24 cellular contexts compared by ENCODE assay signal in genomic region chr15:39799552-39800011, GRCh38. TPM values are rescaled to one million over a fixed set of nuclear protein-coding genes. Genes with fewer than 3 reads are reported as not detected.
DNase-seq lines count a peak whose midpoint lies in the region; ATAC-seq, FAIRE-seq and TF ChIP-seq lines count a peak whose summit lies in the region.
"Had no signal": no experiment of that assay in that cellular context is flagged by ENCODE, and none has a peak within 500 bp of the region (broad histone marks: within the 10 kb centered on the region; RNA-seq: fewer than 3 reads in every experiment).

No MANE protein-coding gene starts in this region.

- POLR2A ChIA-PET in A673 (lab: Charles Lee; ENCODE audit: low non-redundant PET) = no interaction called here

- CTCF ChIA-PET in A673 (lab: Charles Lee) = no interaction called here

- no peaks in the 10 kb centered on the region for H3K4me1 ChIP-seq in upper lobe of left lung
- no peaks in the 10 kb centered on the region for H3K4me1 ChIP-seq in A673 (ENCODE audit: insufficient read depth, low read length, poor library complexity, severe bottlenecking)

- peaks cover 19% of the 10 kb centered on the region for H3K4me1 Mint-ChIP-seq in dendritic cell treated with granulocyte-macrophage colony-stimulating factor and Interleukin-4, amounts not matched to agents 40 ng/mL and 50 ng/mL, for 4 days (ENCODE audit: low read depth)
- H3K4me1 Mint-ChIP-seq: activated naive CD8-positive, alpha-beta T cell treated with anti-CD3 and anti-CD28 coated beads, Interleukin-2, amount 50 U/mL, for 24 hours; T-cell had no signal

- TF ChIP-seq EP300 in upper lobe of left lung (IDR thresholded peaks at IDR 0.05) = no peak

- no peaks in the 10 kb centered on the region for H3K36me3 ChIP-seq in upper lobe of left lung
- no peaks in the 10 kb centered on the region for H3K36me3 ChIP-seq in A673 (ENCODE audit: insufficient read depth, low read length, poor library complexity, severe bottlenecking)

- intact Hi-C loops in dendritic cell treated with granulocyte-macrophage colony-stimulating factor and Interleukin-4, amounts not matched to agents 40 ng/mL and 50 ng/mL, for 4 days (cut with micrococcal nuclease) = no loop called here
- intact Hi-C loops in left colon (cut with DNase I, micrococcal nuclease) = loop anchor here in 1 of 2 donors (10.0 kb wide), 1 partner anchor 85 kb away; no protein-coding TSS in a partner anchor
- intact Hi-C loops in A673 (cut with micrococcal nuclease; ENCODE audit: unreplicated experiment) = no loop called here

- TF ChIP-seq POLR2A in NB4 (IDR thresholded peaks at IDR 0.05; ENCODE audit: extremely low read depth, insufficient read length) = no peak
- no peak for TF ChIP-seq POLR2A in upper lobe of left lung (IDR thresholded peaks at IDR 0.05)
- TF ChIP-seq POLR2A in GM12891 (IDR thresholded peaks at IDR 0.05; ENCODE audit: low read depth, low read length) = no peak

- FAIRE-seq in GM12891 (lab: Jason Lieb, UNC) = no peak
- FAIRE-seq: A204.1, TTC549 had no signal

- H3K4me3 ChIP-seq in NB4 (ENCODE audit: low read depth, low read length) (no peak overlapping the region), upper lobe of left lung (no peak overlapping the region), A673 (ENCODE audit: low read depth, low read length, poor library complexity, severe bottlenecking) (no peak overlapping the region)
- H3K4me3 ChIP-seq: lung had no signal

- TF ChIP-seq CTCF in NB4 (IDR thresholded peaks at IDR 0.05; ENCODE audit: low read depth, low read length) (no peak), upper lobe of left lung (IDR thresholded peaks at IDR 0.05) (no peak), A673 (conservative IDR thresholded peaks at IDR 0.05; ENCODE audit: low read depth, low read length) (no peak)

- peaks cover 2% of the 10 kb centered on the region for H3K27me3 Mint-ChIP-seq in dendritic cell treated with granulocyte-macrophage colony-stimulating factor and Interleukin-4, amounts not matched to agents 40 ng/mL and 50 ng/mL, for 4 days
- H3K27me3 Mint-ChIP-seq: type B pancreatic cell had no signal

- H3K27me3 ChIP-seq in upper lobe of left lung = no peaks in the 10 kb centered on the region
- H3K27me3 ChIP-seq in A673 (replicated peaks; ENCODE audit: insufficient read depth, low read depth, low read length, poor library complexity) = no peaks in the 10 kb centered on the region

- peak overlapping the region; percentile 61 for H3K27ac Mint-ChIP-seq in dendritic cell treated with granulocyte-macrophage colony-stimulating factor and Interleukin-4, amounts not matched to agents 40 ng/mL and 50 ng/mL, for 4 days
- H3K27ac Mint-ChIP-seq: activated naive CD8-positive, alpha-beta T cell treated with anti-CD3 and anti-CD28 coated beads, Interleukin-2, amount 50 U/mL, for 24 hours; T-cell; type B pancreatic cell had no signal

- BruUV-seq in A673 (replicated peaks; lab: Mats Ljungman, UMichigan) = no TSS peak

- no peaks in the 10 kb centered on the region for H3K36me3 Mint-ChIP-seq in dendritic cell treated with granulocyte-macrophage colony-stimulating factor and Interleukin-4, amounts not matched to agents 40 ng/mL and 50 ng/mL, for 4 days (ENCODE audit: low read depth)
- H3K36me3 Mint-ChIP-seq: T-cell, type B pancreatic cell had no signal

- H3K9me3 Mint-ChIP-seq in dendritic cell treated with granulocyte-macrophage colony-stimulating factor and Interleukin-4, amounts not matched to agents 40 ng/mL and 50 ng/mL, for 4 days = no peaks in the 10 kb centered on the region
- H3K9me3 Mint-ChIP-seq: activated naive CD8-positive, alpha-beta T cell treated with anti-CD3 and anti-CD28 coated beads, Interleukin-2, amount 50 U/mL, for 24 hours; neural crest cell; T-cell; type B pancreatic cell had no signal

- no peaks in the 10 kb centered on the region for H3K9me3 ChIP-seq in upper lobe of left lung
- no peaks in the 10 kb centered on the region for H3K9me3 ChIP-seq in A673 (ENCODE audit: low read depth, low read length, poor library complexity, severe bottlenecking)
- H3K9me3 ChIP-seq: Caco-2 had no signal

- WGBS in upper lobe of left lung, 2 donors = 61 to 67% methylated on average over 6 of the region's 6 CpGs

- no peak overlapping the region for H3K4me3 Mint-ChIP-seq in dendritic cell treated with granulocyte-macrophage colony-stimulating factor and Interleukin-4, amounts not matched to agents 40 ng/mL and 50 ng/mL, for 4 days
- H3K4me3 Mint-ChIP-seq: activated naive CD8-positive, alpha-beta T cell treated with anti-CD3 and anti-CD28 coated beads, Interleukin-2, amount 50 U/mL, for 24 hours; neural crest cell; T-cell; type B pancreatic cell had no signal

- no peak overlapping the region for H3K27ac ChIP-seq in upper lobe of left lung
- H3K27ac ChIP-seq in A673 (ENCODE audit: low read depth, low read length, poor library complexity, severe bottlenecking) = no peak overlapping the region

- DNase-seq in SIG-M5 treated with dmso at 0.1 percent for 504 hours (lab: John Stamatoyannopoulos, UW; ENCODE audit: unreplicated experiment) (peak; percentile 51), SIG-M5 (lab: John Stamatoyannopoulos, UW) (no peak), NB4 (ENCODE audit: low read depth) (peak; percentile 10), upper lobe of left lung (peak in 1 of 2 donors; percentile 41), left colon (no peak), GM12891 (ENCODE audit: insufficient read length, low spot score) (no peak), A673 (ENCODE audit: low spot score) (no peak)
- DNase-seq: activated CD4-positive, CD25-positive, alpha-beta regulatory T cell treated with anti-CD3 and anti-CD28 coated beads, Interleukin-2, amount 50 U/mL, for 72 hours; activated gamma-delta T cell treated with Interleukin-2 at 50 U/mL for 16 hours; activated naive CD8-positive, alpha-beta T cell treated with anti-CD3 and anti-CD28 coated beads, Interleukin-2, amount 50 U/mL, for 24 hours; Caco-2; cerebellar nuclear complex; DMS79; GF-D8; islet precursor cell; NCI-H1436; NCI-H510A; T-cell had no signal

- peak; percentile 53 to 68 for ATAC-seq in upper lobe of left lung (ENCODE audit: low FRiP score in 2 of 2)
- ATAC-seq in left colon = no peak
- ATAC-seq: activated naive CD8-positive, alpha-beta T cell treated with anti-CD3 and anti-CD28 coated beads, Interleukin-2, amount 50 U/mL, for 24 hours; T-cell had no signal

TF ChIP-seq in GM12891, 5 proteins besides CTCF, POLR2A, EP300 and RAD21:
- TF ChIP-seq TAF1 (IDR thresholded peaks at IDR 0.05; ENCODE audit: low read depth, low read length) (no peak), POU2F2 (IDR thresholded peaks at IDR 0.05; ENCODE audit: low read depth, low read length) (no peak), POLR2AphosphoS5 (IDR thresholded peaks at IDR 0.05; ENCODE audit: low read depth, low read length) (no peak), SPI1 (IDR thresholded peaks at IDR 0.05; ENCODE audit: low read depth, low read length) (no peak), PAX5 (IDR thresholded peaks at IDR 0.05; ENCODE audit: insufficient read depth, low read length, severe bottlenecking) (no peak)

RNA-seq across cellular contexts. Expression of gene FSIP1, which starts 16.9 kb away (rescaled TPM):
- total RNA-seq in upper lobe of left lung (1 to 10 TPM in 1 of 6 donors, under 1 TPM in 3, not detected in 2; 0.26 to 3.2 (median 0.79) TPM), left colon (1 to 10 TPM; 8.2 to 8.6 TPM), A673 (2021) (0.37 and 0.70 TPM in 2 replicates)
- 0.08 TPM for polyA plus RNA-seq in GM12891 (2012; ENCODE audit: low read depth, missing spikeins)

Comparison
In these comparisons a context has a peak if more than half of its experiments do, and no peak if none do; other contexts are left out.
1. DNase-seq: peak in SIG-M5 treated with dmso at 0.1 percent for 504 hours (single experiment) and NB4 (single experiment); none in SIG-M5 (single experiment), left colon (0 of 2), GM12891 (single experiment) and A673 (single experiment).